Comparison of ENCODE assay signal across 8 cellular contexts in genomic region chr1:32742132-32742947, GRCh38. TPM values are rescaled to one million over a fixed set of nuclear protein-coding genes. Genes with fewer than 3 reads are reported as not detected.
DNase-seq lines count a peak whose midpoint lies in the region; ATAC-seq and TF ChIP-seq lines count a peak whose summit lies in the region.

No MANE protein-coding gene starts in this region.

- peak overlapping the region; percentile 83 for H2AFZ ChIP-seq in IMR-90 (replicated peaks; ENCODE audit: low read length, poor library complexity)

- H2BK20ac ChIP-seq in IMR-90 (ENCODE audit: low read depth, low read length), result no peak overlapping the region; the same call in 1 of the 2 replicates

- H2BK120ac ChIP-seq in IMR-90 (ENCODE audit: low read depth, low read length), result no peak overlapping the region
- H2BK120ac ChIP-seq in mesendoderm (ENCODE audit: low read depth, low read length), result peak overlapping the region; percentile 55

- POLR2A ChIA-PET in IMR-90 (lab: Charles Lee; ENCODE audit: unreplicated experiment), result no interaction called here

- H3K9me3 ChIP-seq in IMR-90 (ENCODE audit: control insufficient read depth, insufficient read depth, low read length), result no peaks in the 10 kb centered on the region
- H3K9me3 ChIP-seq in colonic mucosa, result no peaks in the 10 kb centered on the region
- H3K9me3 ChIP-seq in aorta (ENCODE audit: control insufficient read depth, low read length), result no peaks in the 10 kb centered on the region

- H2BK5ac ChIP-seq in IMR-90 (ENCODE audit: low read depth, low read length, poor library complexity, severe bottlenecking) (no peak overlapping the region), mesendoderm (ENCODE audit: low read length) (peak overlapping the region; percentile 32)

- H3K4me3 ChIP-seq in IMR-90 (ENCODE audit: insufficient read depth, low read depth, low read length), result peak overlapping the region; percentile 61
- H3K4me3 ChIP-seq in colonic mucosa, result peak overlapping the region; percentile 76
- peak overlapping the region; percentile 65 for H3K4me3 ChIP-seq in mesendoderm (ENCODE audit: low read length)
- peak overlapping the region; percentile 71 to 87 for H3K4me3 ChIP-seq in aorta (ENCODE audit: low read length in 2 of 2)

- H3K36me3 ChIP-seq in IMR-90 (ENCODE audit: control insufficient read depth, insufficient read depth, low read length) (no peaks in the 10 kb centered on the region), colonic mucosa (no peaks in the 10 kb centered on the region), mesendoderm (ENCODE audit: control insufficient read depth, insufficient read depth, low read length) (no peaks in the 10 kb centered on the region), aorta (ENCODE audit: control insufficient read depth in 1 of 2, insufficient read depth in 2 of 2, low read length in 1 of 2) (no peaks in the 10 kb centered on the region)

- peak overlapping the region; percentile 42 for H3K9ac ChIP-seq in IMR-90 (ENCODE audit: low read depth, low read length)
- peak overlapping the region; percentile 97 to 98 for H3K9ac ChIP-seq in colonic mucosa (ENCODE audit: low read depth in 2 of 2, low read length in 2 of 2)
- peak overlapping the region; percentile 81 for H3K9ac ChIP-seq in mesendoderm (ENCODE audit: low read length)

- BruUV-seq in IMR-90 (replicated peaks; lab: Mats Ljungman, UMichigan), result no TSS peak

- H2BK15ac ChIP-seq in IMR-90 (ENCODE audit: low read depth, low read length), result no peak overlapping the region
- peak overlapping the region; percentile 93 for H2BK15ac ChIP-seq in mesendoderm (replicated peaks; ENCODE audit: low read depth)

- CTCF ChIA-PET in IMR-90 (lab: Yijun Ruan, JAX), result no interaction called here

- H4K5ac ChIP-seq in IMR-90 (ENCODE audit: low read depth, low read length), result no peak overlapping the region
- no peak overlapping the region for H4K5ac ChIP-seq in mesendoderm (ENCODE audit: low read length)

- H3K4me2 ChIP-seq in IMR-90 (ENCODE audit: low read depth, low read length) (peak overlapping the region; percentile 73), mesendoderm (ENCODE audit: low read length) (peak overlapping the region; percentile 83)

- H2AK9ac ChIP-seq in IMR-90 (replicated peaks; ENCODE audit: low read depth, low read length, poor library complexity), result peak overlapping the region; percentile 97

- intact Hi-C loops in IMR-90 (cut with micrococcal nuclease), result no loop called here
- intact Hi-C loops in colonic mucosa (cut with DNase I), result no loop called here
- intact Hi-C loops in aorta (cut with DNase I), result loop anchor here in 1 of 2 donors (5.0 kb wide), 1 partner anchor 40 kb away; the partner anchor contains the start of gene SYNC

- H3K4ac ChIP-seq in IMR-90 (ENCODE audit: low read depth, low read length), result no peak overlapping the region; the same call in 1 of the 2 replicates
- peak overlapping the region; percentile 89 for H3K4ac ChIP-seq in mesendoderm (ENCODE audit: low read depth, low read length)

- H3K23ac ChIP-seq in IMR-90 (ENCODE audit: low read depth, low read length), result peak overlapping the region; percentile 51; the same call in 1 of the 2 replicates
- H3K23ac ChIP-seq in mesendoderm (ENCODE audit: low read length), result peak overlapping the region; percentile 7

- H2AK5ac ChIP-seq in IMR-90 (ENCODE audit: low read depth, low read length) (peak overlapping the region; percentile 59), mesendoderm (ENCODE audit: low read length) (peak overlapping the region; percentile 64)

- peaks cover 15% of the 10 kb centered on the region; the same call in 1 of the 2 replicates for H4K20me1 ChIP-seq in IMR-90 (ENCODE audit: insufficient read depth, low read length)

- no peak overlapping the region for H3K56ac ChIP-seq in IMR-90 (ENCODE audit: extremely low read depth, insufficient read depth, low read length)
- H3K56ac ChIP-seq in mesendoderm (ENCODE audit: low read length), result peak overlapping the region; percentile 95

- H3K27ac ChIP-seq in IMR-90 (ENCODE audit: insufficient read depth, low read length) (peak overlapping the region; percentile 11; the same call in 1 of the 2 replicates), colonic mucosa (peak overlapping the region; percentile 95), mesendoderm (ENCODE audit: low read depth, low read length) (peak overlapping the region; percentile 89), aorta (ENCODE audit: low read depth in 1 of 2, low read length in 2 of 2) (peak overlapping the region in 1 of 2 donors; percentile 25)

- H3K14ac ChIP-seq in IMR-90 (replicated peaks; ENCODE audit: low read depth, low read length), result no peak overlapping the region

- H4K8ac ChIP-seq in IMR-90 (ENCODE audit: low read depth in 2 of 2, low read length in 2 of 2) (peak overlapping the region in 1 of 2 experiments; percentile 47; a peak in 1 of 4 replicates), mesendoderm (ENCODE audit: low read depth, low read length) (peak overlapping the region; percentile 100)

- no peak for TF ChIP-seq POLR2A in IMR-90 (IDR thresholded peaks at IDR 0.05; ENCODE audit: low read depth, low read length)

- DNase-seq in ACHN (peak; percentile 32), IMR-90 (no peak), colonic mucosa (peak; percentile 50), mesendoderm (peak; percentile 58), aorta (no peak), activated gamma-delta T cell treated with Interleukin-2 at 50 U/mL for 16 hours (no peak), hepatic stellate cell (ENCODE audit: low spot score) (no peak), SW 1271 (lab: John Stamatoyannopoulos, UW) (no peak)

- H3K9me1 ChIP-seq in IMR-90 (ENCODE audit: insufficient read depth, low read length), result peaks cover 8% of the 10 kb centered on the region; the same call in 1 of the 2 replicates

- H3K18ac ChIP-seq in IMR-90 (ENCODE audit: low read depth, low read length), result no peak overlapping the region
- H3K18ac ChIP-seq in mesendoderm (ENCODE audit: low read length), result peak overlapping the region; percentile 94

- no peak for TF ChIP-seq RAD21 in IMR-90 (IDR thresholded peaks at IDR 0.05; ENCODE audit: low read length)

- in situ Hi-C loops in ACHN (cut with HindIII; ENCODE audit: low pct_ligation_motif_present, low pct_unique_long_range_greater_than_20kb, low sequenced_read_pairs), result no loop called here
- in situ Hi-C loops in IMR-90 (cut with MboI; ENCODE audit: low sequenced_read_pairs), result no loop called here

- WGBS in IMR-90 (ENCODE audit: extremely low coverage in 2 of 2, insufficient read length in 1 of 2), 2 experiments, result 54% methylated on average over 3 of the region's 32 CpGs; no CpG with 5 or more reads in 1 of the 2 experiments
- no CpG with 5 or more reads among the region's 32 CpGs for WGBS in mesendoderm (ENCODE audit: extremely low coverage, insufficient coverage, low lambda C conversion rate)
- 16 to 26% methylated on average over 14 to 32 of the region's 32 CpGs for WGBS in aorta, 2 donors

- ATAC-seq in IMR-90 (ENCODE audit: low read depth), result peak; percentile 25
- peak; percentile 16 for ATAC-seq in aorta (ENCODE audit: low FRiP score)

- dilution Hi-C loops in IMR-90 (cut with HindIII; ENCODE audit: low sequenced_read_pairs, unreplicated experiment), result no loop called here

- peaks cover 12% of the 10 kb centered on the region for H3K4me1 ChIP-seq in IMR-90 (ENCODE audit: control insufficient read depth, insufficient read depth, low read length)
- peaks cover 4% of the 10 kb centered on the region for H3K4me1 ChIP-seq in colonic mucosa
- H3K4me1 ChIP-seq in mesendoderm (ENCODE audit: control insufficient read depth, low read depth, low read length), result peaks cover 17% of the 10 kb centered on the region
- H3K4me1 ChIP-seq in aorta (ENCODE audit: control insufficient read depth in 1 of 2, insufficient read depth in 2 of 2, low read length in 2 of 2), result no peaks in the 10 kb centered on the region

- H3K27me3 ChIP-seq in IMR-90 (ENCODE audit: control insufficient read depth, insufficient read depth, low read length) (no peaks in the 10 kb centered on the region), colonic mucosa (no peaks in the 10 kb centered on the region), mesendoderm (ENCODE audit: insufficient read depth, low read length, poor library complexity) (no peaks in the 10 kb centered on the region), aorta (ENCODE audit: control insufficient read depth in 1 of 2, insufficient read depth in 2 of 2, low read length in 1 of 2) (no peaks in the 10 kb centered on the region)

- peaks cover 4% of the 10 kb centered on the region for H3K79me2 ChIP-seq in mesendoderm (ENCODE audit: control insufficient read depth, insufficient read depth, low read length)

- peaks cover 0 to 16% of the 10 kb centered on the region in 2 experiments; a peak in 2 of 4 replicates for H3K79me1 ChIP-seq in IMR-90 (ENCODE audit: low read depth in 1 of 2, low read length in 2 of 2)
- H3K79me1 ChIP-seq in mesendoderm (ENCODE audit: low read length), result peaks cover 5% of the 10 kb centered on the region

- no peak overlapping the region for H4K91ac ChIP-seq in IMR-90 (ENCODE audit: insufficient read depth, low read depth, low read length)

- no peak for TF ChIP-seq CTCF in IMR-90 (conservative IDR thresholded peaks at IDR 0.05; ENCODE audit: low read depth, low read length)
- TF ChIP-seq CTCF in colonic mucosa (IDR thresholded peaks at IDR 0.05), result no peak

TF ChIP-seq in IMR-90, 13 proteins besides CTCF, POLR2A, EP300 and RAD21:
- TF ChIP-seq ELK1 (IDR thresholded peaks at IDR 0.05; ENCODE audit: borderline replicate concordance, low read depth, low read length) (no peak), CEBPB (IDR thresholded peaks at IDR 0.05; ENCODE audit: low read depth, low read length) (no peak), BHLHE40 (IDR thresholded peaks at IDR 0.05; ENCODE audit: low read depth, low read length) (no peak), SMC3 (IDR thresholded peaks at IDR 0.05; ENCODE audit: low read depth, low read length) (no peak), CHD1 (IDR thresholded peaks at IDR 0.05; ENCODE audit: low read depth, low read length) (no peak)

RNA-seq across cellular contexts. Expression of gene SYNC, which starts 39.8 kb away (rescaled TPM):
- total RNA-seq in IMR-90 (2012; rRNA removed) (103 and 139 TPM in 2 replicates), colonic mucosa (10 to 100 TPM in 1 of 2 donors, 1 to 10 TPM in 1; 6.6 to 10.6 TPM), aorta (10 to 100 TPM; 37.5 to 89.8 TPM)
- polyA plus RNA-seq in IMR-90 (2012; rRNA removed) (41.3 and 48.9 TPM in 2 replicates), aorta (10 to 100 TPM; 11.4 to 36.8 TPM)
- polyA plus RNA-seq in IMR-90 (2012; cell fraction: cytosol; rRNA removed), result 24.0 and 32.6 TPM in 2 replicates
- polyA plus RNA-seq in IMR-90 (2012; cell fraction: nucleus; rRNA removed; ENCODE audit: low replicate concordance), result 15.3 and 50.5 TPM in 2 replicates
- 0.11 TPM for polyA plus RNA-seq in mesendoderm (2013, experiment 1 of 2)
- 0.06 TPM for polyA plus RNA-seq in mesendoderm (2013, experiment 2 of 2)

Comparison
In these comparisons a context has a peak if more than half of its experiments do, and no peak if none do; other contexts are left out.
1. DNase-seq: peak in ACHN (single experiment), colonic mucosa (single experiment) and mesendoderm (single experiment); none in IMR-90 (single experiment), aorta (0 of 2), activated gamma-delta T cell treated with Interleukin-2 at 50 U/mL for 16 hours (single experiment), hepatic stellate cell (single experiment) and SW 1271 (0 of 2).
2. H3K9ac ChIP-seq: peak in every context shown above with its lines; median percentile 98 in colonic mucosa; 81 in mesendoderm; 42 in IMR-90.
3. Peak in every context shown above with its lines, with median percentiles within 50 percentile points of each other: H3K4me3 ChIP-seq.